Comparison of ENCODE assay signal across 15 cellular contexts in genomic region chr21:27572681-27573080, GRCh38.
DNase-seq lines count a peak whose midpoint lies in the region; ATAC-seq and TF ChIP-seq lines count a peak whose summit lies in the region.
"Had no signal": no experiment of that assay in that cellular context is flagged by ENCODE, and none has a peak within 500 bp of the region (broad histone marks: within the 10 kb centered on the region; RNA-seq: fewer than 3 reads in every experiment).

No MANE protein-coding gene starts in this region.

- H3K27ac Mint-ChIP-seq in chondrocyte (ENCODE audit: unreplicated experiment) (peak overlapping the region; percentile 89), immature natural killer cell (no peak overlapping the region)
- H3K27ac Mint-ChIP-seq: progenitor cell of endocrine pancreas had no signal

- H3K23ac ChIP-seq in IMR-90 (ENCODE audit: low read depth, low read length): no peak overlapping the region
- no peak overlapping the region for H3K23ac ChIP-seq in mesenchymal stem cell (ENCODE audit: low read length in 2 of 2)

- peak overlapping the region; percentile 98 for H2BK5ac ChIP-seq in IMR-90 (ENCODE audit: low read depth, low read length, poor library complexity, severe bottlenecking)
- peak overlapping the region; percentile 95 for H2BK5ac ChIP-seq in mesenchymal stem cell (ENCODE audit: low read depth, low read length, poor library complexity, severe bottlenecking)

- TF ChIP-seq CTCF in IMR-90 (conservative IDR thresholded peaks at IDR 0.05; ENCODE audit: low read depth, low read length) (no peak), chondrocyte (IDR thresholded peaks at IDR 0.05) (no peak)

- H3K36me3 Mint-ChIP-seq in chondrocyte (ENCODE audit: low read depth) (no peaks in the 10 kb centered on the region), immature natural killer cell (no peaks in the 10 kb centered on the region)

- H3K9me3 ChIP-seq in IMR-90 (ENCODE audit: control insufficient read depth, insufficient read depth, low read length) (no peaks in the 10 kb centered on the region), mesenchymal stem cell (ENCODE audit: control insufficient read depth, low read length) (no peaks in the 10 kb centered on the region)
- H3K9me3 ChIP-seq: BLaER1, body of pancreas had no signal

- DNase-seq in AG08396 (ENCODE audit: low spot score) (peak; percentile 23), IMR-90 (peak; percentile 90), chondrocyte (ENCODE audit: low spot score) (no peak), mesenchymal stem cell (peak; percentile 82), T-helper 2 cell (no peak), immature natural killer cell (no peak), DMS 273 treated with DMSO at 0.1 percent for 48 hours (lab: John Stamatoyannopoulos, UW) (no peak), H7 (no peak)
- DNase-seq: activated T-cell treated with anti-CD3 and anti-CD28 coated beads, Interleukin-2, amount 50 U/mL, for 1 hour; body of pancreas; GF-D8; midbrain; NCI-H2029 had no signal

- ATAC-seq in IMR-90 (ENCODE audit: low read depth): peak; percentile 13; the same call in 1 of the 2 replicates
- ATAC-seq: body of pancreas had no signal

- H3K27ac ChIP-seq in IMR-90 (ENCODE audit: insufficient read depth, low read length) (peak overlapping the region; percentile 57; the same call in 1 of the 2 replicates), mesenchymal stem cell (ENCODE audit: low read length, poor library complexity, severe bottlenecking) (peak overlapping the region; percentile 100)
- H3K27ac ChIP-seq: BLaER1, body of pancreas had no signal

- H3K4me1 ChIP-seq in IMR-90 (ENCODE audit: control insufficient read depth, insufficient read depth, low read length) (peaks cover 15% of the 10 kb centered on the region), mesenchymal stem cell (ENCODE audit: control insufficient read depth, insufficient read depth, low read depth, low read length) (peaks cover 2% of the 10 kb centered on the region)
- H3K4me1 ChIP-seq: BLaER1, body of pancreas had no signal

- H4K8ac ChIP-seq in IMR-90 (ENCODE audit: low read depth in 2 of 2, low read length in 2 of 2) (peak overlapping the region; percentile 69 to 91; a peak in 3 of 4 replicates), mesenchymal stem cell (ENCODE audit: low read length) (no peak overlapping the region)

- H2BK15ac ChIP-seq in IMR-90 (ENCODE audit: low read depth, low read length) (peak overlapping the region; percentile 82; the same call in 2 of the 3 replicates), mesenchymal stem cell (ENCODE audit: low read depth, poor library complexity, severe bottlenecking) (no peak overlapping the region)

- H3K36me3 ChIP-seq in IMR-90 (ENCODE audit: control insufficient read depth, insufficient read depth, low read length) (no peaks in the 10 kb centered on the region), mesenchymal stem cell (ENCODE audit: control insufficient read depth in 1 of 2, insufficient read depth in 2 of 2, low read depth in 1 of 2, low read length in 2 of 2) (no peaks in the 10 kb centered on the region), H7 (replicated peaks; ENCODE audit: control insufficient read depth, insufficient read depth, low read length) (no peaks in the 10 kb centered on the region)
- H3K36me3 ChIP-seq: BLaER1 had no signal

- H2AFZ ChIP-seq in IMR-90 (replicated peaks; ENCODE audit: low read length, poor library complexity) (no peak overlapping the region), mesenchymal stem cell (ENCODE audit: low read depth, low read length) (no peak overlapping the region)

- H3K4me3 ChIP-seq in IMR-90 (ENCODE audit: insufficient read depth, low read depth, low read length) (no peak overlapping the region), mesenchymal stem cell (ENCODE audit: insufficient read depth in 1 of 2, low read depth in 1 of 2, low read length in 2 of 2) (no peak overlapping the region), H7 (ENCODE audit: insufficient read depth, low read depth, low read length) (no peak overlapping the region)
- H3K4me3 ChIP-seq: BLaER1, body of pancreas had no signal

- H3K4me2 ChIP-seq in IMR-90 (ENCODE audit: low read depth, low read length): peak overlapping the region; percentile 23; the same call in 1 of the 2 replicates
- H3K4me2 ChIP-seq in mesenchymal stem cell (ENCODE audit: low read length, poor library complexity, severe bottlenecking): no peak overlapping the region
- H3K4me2 ChIP-seq: BLaER1 had no signal

- no peak overlapping the region; the same call in 1 of the 2 replicates for H4K91ac ChIP-seq in IMR-90 (ENCODE audit: insufficient read depth, low read depth, low read length)
- no peak overlapping the region for H4K91ac ChIP-seq in mesenchymal stem cell (ENCODE audit: low read length)

- H2BK20ac ChIP-seq in IMR-90 (ENCODE audit: low read depth, low read length): peak overlapping the region; percentile 84

- peaks cover 43% of the 10 kb centered on the region for H3K4me1 Mint-ChIP-seq in chondrocyte (ENCODE audit: low read depth)
- H3K4me1 Mint-ChIP-seq in immature natural killer cell: no peaks in the 10 kb centered on the region

- no peak overlapping the region for H2BK12ac ChIP-seq in mesenchymal stem cell (ENCODE audit: low read length in 2 of 2)

- no TSS peak for BruUV-seq in IMR-90 (replicated peaks; lab: Mats Ljungman, UMichigan)

- H2BK120ac ChIP-seq in IMR-90 (ENCODE audit: low read depth, low read length) (peak overlapping the region; percentile 87), mesenchymal stem cell (ENCODE audit: low read depth, low read length) (no peak overlapping the region)

- H3K9ac ChIP-seq in IMR-90 (ENCODE audit: low read depth, low read length) (no peak overlapping the region), mesenchymal stem cell (ENCODE audit: low read length) (peak overlapping the region; percentile 87)
- H3K9ac ChIP-seq: BLaER1 had no signal

- H3K56ac ChIP-seq in IMR-90 (ENCODE audit: extremely low read depth, insufficient read depth, low read length): peak overlapping the region; percentile 66; the same call in 1 of the 2 replicates

- CTCF ChIA-PET in IMR-90 (lab: Yijun Ruan, JAX): no interaction called here

- H3K27me3 Mint-ChIP-seq in chondrocyte (ENCODE audit: low read depth) (no peaks in the 10 kb centered on the region), immature natural killer cell (ENCODE audit: low read depth in 3 of 3) (no peaks in the 10 kb centered on the region)
- H3K27me3 Mint-ChIP-seq: progenitor cell of endocrine pancreas had no signal

- H3K18ac ChIP-seq in IMR-90 (ENCODE audit: low read depth, low read length) (peak overlapping the region; percentile 84), mesenchymal stem cell (ENCODE audit: low read depth in 1 of 2, low read length in 2 of 2) (no peak overlapping the region)

- H3K79me1 ChIP-seq in IMR-90 (ENCODE audit: low read depth in 1 of 2, low read length in 2 of 2) (no peaks in the 10 kb centered on the region), mesenchymal stem cell (replicated peaks; ENCODE audit: low read length, poor library complexity, severe bottlenecking) (no peaks in the 10 kb centered on the region)

- H4K20me1 ChIP-seq in IMR-90 (ENCODE audit: insufficient read depth, low read length): no peaks in the 10 kb centered on the region
- H4K20me1 ChIP-seq: BLaER1 had no signal

- peak overlapping the region; percentile 74; the same call in 1 of the 2 replicates for H4K5ac ChIP-seq in IMR-90 (ENCODE audit: low read depth, low read length)

- H2AK9ac ChIP-seq in IMR-90 (replicated peaks; ENCODE audit: low read depth, low read length, poor library complexity): no peak overlapping the region

- H3K4ac ChIP-seq in IMR-90 (ENCODE audit: low read depth, low read length) (peak overlapping the region; percentile 70; the same call in 1 of the 2 replicates), mesenchymal stem cell (ENCODE audit: low read depth in 1 of 2, low read length in 2 of 2) (no peak overlapping the region)

- H3K27me3 ChIP-seq in IMR-90 (ENCODE audit: control insufficient read depth, insufficient read depth, low read length) (no peaks in the 10 kb centered on the region), mesenchymal stem cell (ENCODE audit: control insufficient read depth in 1 of 2, insufficient read depth in 1 of 2, low read length in 2 of 2) (no peaks in the 10 kb centered on the region), H7 (ENCODE audit: control insufficient read depth, insufficient read depth, low read length) (no peaks in the 10 kb centered on the region)
- H3K27me3 ChIP-seq: BLaER1, body of pancreas had no signal

- dilution Hi-C loops in IMR-90 (cut with HindIII; ENCODE audit: low sequenced_read_pairs, unreplicated experiment): no loop called here

- WGBS in IMR-90 (ENCODE audit: extremely low coverage in 2 of 2, insufficient read length in 1 of 2), 2 experiments: no CpG with 5 or more reads among the region's 2 CpGs
- WGBS in mesenchymal stem cell: 20% methylated on average over 1 of the region's 2 CpGs

- H3K9me1 ChIP-seq in IMR-90 (ENCODE audit: insufficient read depth, low read length): peaks cover 10% of the 10 kb centered on the region

- H2AK5ac ChIP-seq in IMR-90 (ENCODE audit: low read depth, low read length) (no peak overlapping the region), mesenchymal stem cell (ENCODE audit: low read length, severe bottlenecking) (no peak overlapping the region)

- H3K14ac ChIP-seq in IMR-90 (replicated peaks; ENCODE audit: low read depth, low read length): 0 out of 2 replicates have a peak overlapping the region, but pooled peaks have one; percentile 54
- H3K14ac ChIP-seq in mesenchymal stem cell (ENCODE audit: low read length in 2 of 2): no peak overlapping the region

- H3K4me3 Mint-ChIP-seq in chondrocyte (ENCODE audit: unreplicated experiment): no peak overlapping the region
- no peak overlapping the region for H3K4me3 Mint-ChIP-seq in immature natural killer cell

- TF ChIP-seq RAD21 in IMR-90 (IDR thresholded peaks at IDR 0.05; ENCODE audit: low read length): no peak

- POLR2A ChIA-PET in IMR-90 (lab: Charles Lee; ENCODE audit: unreplicated experiment): no interaction called here

- intact Hi-C loops in IMR-90 (cut with micrococcal nuclease): no loop called here

- TF ChIP-seq POLR2A in IMR-90 (IDR thresholded peaks at IDR 0.05; ENCODE audit: low read depth, low read length): no peak; the same call in 1 of the 2 replicates

- in situ Hi-C loops in IMR-90 (cut with MboI; ENCODE audit: low sequenced_read_pairs): loop anchor here (25.0 kb wide), 2 partner anchors 765 to 1165 kb away; no protein-coding TSS in a partner anchor

- H3K9me3 Mint-ChIP-seq in chondrocyte (ENCODE audit: low read depth): peaks cover 9% of the 10 kb centered on the region
- H3K9me3 Mint-ChIP-seq in immature natural killer cell: peaks cover 0 to 7% (median 0%) of the 10 kb centered on the region in 6 donors

TF ChIP-seq in IMR-90, 13 proteins besides CTCF, POLR2A, EP300 and RAD21:
- TF ChIP-seq RCOR1 (IDR thresholded peaks at IDR 0.05; ENCODE audit: insufficient replicate concordance, low read length) (no peak), BHLHE40 (IDR thresholded peaks at IDR 0.05; ENCODE audit: low read depth, low read length) (0 out of 2 replicates have a peak, but pooled peaks have one; percentile 25)

Comparison
In these comparisons a context has a peak if more than half of its experiments do, and no peak if none do; other contexts are left out.
1. DNase-seq: peak in AG08396 (single experiment), IMR-90 (single experiment) and mesenchymal stem cell (single experiment); none in chondrocyte (single experiment), T-helper 2 cell (0 of 5), immature natural killer cell (0 of 3), DMS 273 treated with DMSO at 0.1 percent for 48 hours (single experiment) and H7 (single experiment).